In genomic region chr5:157322581-157322980, GRCh38 we compare ENCODE assay signal across 18 cellular contexts. TPM values are rescaled to one million over a fixed set of nuclear protein-coding genes. Genes with fewer than 3 reads are reported as not detected.
A peak's percentile ranks its signal among the peaks of the same experiment; 100 is the strongest.
DNase-seq lines count a peak whose midpoint lies in the region; ATAC-seq and TF ChIP-seq lines count a peak whose summit lies in the region.
"Had no signal": no experiment of that assay in that cellular context is flagged by ENCODE, and none has a peak within 500 bp of the region (broad histone marks: within the 10 kb centered on the region; RNA-seq: fewer than 3 reads in every experiment).

No MANE protein-coding gene starts in this region.

- H3K27ac Mint-ChIP-seq in activated CD8-positive, alpha-beta T cell treated with anti-CD3 and anti-CD28 coated beads for 36 hours = peak overlapping the region; percentile 13
- H3K27ac Mint-ChIP-seq in activated CD8-positive, alpha-beta T cell treated with anti-CD3 and anti-CD28 coated beads, Interleukin-2, amount 10 ng/mL, durations not matched to agents 7 days and 5 days = no peak overlapping the region
- H3K27ac Mint-ChIP-seq in activated naive CD8-positive, alpha-beta T cell = peak overlapping the region; percentile 82
- no peak overlapping the region for H3K27ac Mint-ChIP-seq in activated naive CD8-positive, alpha-beta T cell treated with anti-CD3 and anti-CD28 coated beads, Interleukin-2, amount 50 U/mL, for 24 hours
- peak overlapping the region in 4 of 6 donors; percentile 46 to 68 (median 54) for H3K27ac Mint-ChIP-seq in immature natural killer cell
- H3K27ac Mint-ChIP-seq in stimulated activated memory B cell treated with anti-CD40 and anti-IgM and Interleukin-4, amounts not matched to agents 10 μg/mL and 1 μg/mL and 100 μg/mL, for 72 hours = peak overlapping the region; percentile 3

- POLR2A ChIA-PET in activated CD8-positive, alpha-beta T cell treated with anti-CD3 and anti-CD28 coated beads for 36 hours (lab: Charles Lee) = no interaction called here
- POLR2A ChIA-PET in activated CD8-positive, alpha-beta T cell treated with anti-CD3 and anti-CD28 coated beads, Interleukin-2, amount 10 ng/mL, durations not matched to agents 7 days and 5 days (lab: Charles Lee) = no interaction called here

- no peak for DNase-seq in activated CD8-positive, alpha-beta T cell treated with anti-CD3 and anti-CD28 coated beads for 36 hours
- no peak for DNase-seq in activated CD8-positive, alpha-beta T cell treated with anti-CD3 and anti-CD28 coated beads, Interleukin-2, amount 10 ng/mL, durations not matched to agents 7 days and 5 days
- no peak for DNase-seq in activated naive CD8-positive, alpha-beta T cell treated with anti-CD3 and anti-CD28 coated beads, Interleukin-2, amount 50 U/mL, for 24 hours
- DNase-seq in immature natural killer cell (no peak), GF-D8 (lab: John Stamatoyannopoulos, UW) (no peak)
- DNase-seq in effector CD4-positive, alpha-beta T cell = no peak
- DNase-seq: ACHN, EL, NCI-H1105, NCI-H146, NCI-H2081, NCI-H2171 treated with DMSO at 0.1 percent for 48 hours, NCI-H446, NCI-H526, Peyer's patch had no signal

- H3K27me3 Mint-ChIP-seq in activated CD8-positive, alpha-beta T cell treated with anti-CD3 and anti-CD28 coated beads for 36 hours = no peaks in the 10 kb centered on the region
- H3K27me3 Mint-ChIP-seq in activated CD8-positive, alpha-beta T cell treated with anti-CD3 and anti-CD28 coated beads, Interleukin-2, amount 10 ng/mL, durations not matched to agents 7 days and 5 days (ENCODE audit: low read depth) = no peaks in the 10 kb centered on the region
- H3K27me3 Mint-ChIP-seq in activated naive CD8-positive, alpha-beta T cell = no peaks in the 10 kb centered on the region
- no peaks in the 10 kb centered on the region for H3K27me3 Mint-ChIP-seq in activated naive CD8-positive, alpha-beta T cell treated with anti-CD3 and anti-CD28 coated beads, Interleukin-2, amount 50 U/mL, for 24 hours
- peaks cover 0 to 12% (median 0%) of the 10 kb centered on the region in 3 donors for H3K27me3 Mint-ChIP-seq in immature natural killer cell (ENCODE audit: low read depth in 3 of 3)
- no peaks in the 10 kb centered on the region for H3K27me3 Mint-ChIP-seq in stimulated activated memory B cell treated with anti-CD40 and anti-IgM and Interleukin-4, amounts not matched to agents 10 μg/mL and 1 μg/mL and 100 μg/mL, for 72 hours
- H3K27me3 Mint-ChIP-seq: IgD-negative memory B cell had no signal

- intact Hi-C loops in activated CD8-positive, alpha-beta T cell treated with anti-CD3 and anti-CD28 coated beads for 36 hours (cut with micrococcal nuclease) = loop anchor here (10.0 kb wide), 1 partner anchor 152 kb away; no protein-coding TSS in a partner anchor

- no peaks in the 10 kb centered on the region for H3K9me3 Mint-ChIP-seq in activated CD8-positive, alpha-beta T cell treated with anti-CD3 and anti-CD28 coated beads for 36 hours
- H3K9me3 Mint-ChIP-seq in activated CD8-positive, alpha-beta T cell treated with anti-CD3 and anti-CD28 coated beads, Interleukin-2, amount 10 ng/mL, durations not matched to agents 7 days and 5 days (ENCODE audit: insufficient read depth) = no peaks in the 10 kb centered on the region
- H3K9me3 Mint-ChIP-seq in activated naive CD8-positive, alpha-beta T cell (ENCODE audit: low read depth) = no peaks in the 10 kb centered on the region
- H3K9me3 Mint-ChIP-seq in activated naive CD8-positive, alpha-beta T cell treated with anti-CD3 and anti-CD28 coated beads, Interleukin-2, amount 50 U/mL, for 24 hours = no peaks in the 10 kb centered on the region
- peaks cover 0 to 3% (median 0%) of the 10 kb centered on the region in 6 donors for H3K9me3 Mint-ChIP-seq in immature natural killer cell
- H3K9me3 Mint-ChIP-seq in stimulated activated memory B cell treated with anti-CD40 and anti-IgM and Interleukin-4, amounts not matched to agents 10 μg/mL and 1 μg/mL and 100 μg/mL, for 72 hours = no peaks in the 10 kb centered on the region
- H3K9me3 Mint-ChIP-seq: IgD-negative memory B cell had no signal

- ATAC-seq in activated CD8-positive, alpha-beta T cell treated with anti-CD3 and anti-CD28 coated beads for 36 hours = no peak
- ATAC-seq in activated CD8-positive, alpha-beta T cell treated with anti-CD3 and anti-CD28 coated beads, Interleukin-2, amount 10 ng/mL, durations not matched to agents 7 days and 5 days = no peak
- no peak for ATAC-seq in activated naive CD8-positive, alpha-beta T cell treated with anti-CD3 and anti-CD28 coated beads, Interleukin-2, amount 50 U/mL, for 24 hours
- no peak for ATAC-seq in stimulated activated memory B cell treated with anti-CD40 and anti-IgM and Interleukin-4, amounts not matched to agents 10 μg/mL and 1 μg/mL and 100 μg/mL, for 72 hours

- H3K36me3 Mint-ChIP-seq in activated CD8-positive, alpha-beta T cell treated with anti-CD3 and anti-CD28 coated beads for 36 hours (ENCODE audit: low read depth) = peaks cover 83% of the 10 kb centered on the region
- H3K36me3 Mint-ChIP-seq in activated CD8-positive, alpha-beta T cell treated with anti-CD3 and anti-CD28 coated beads, Interleukin-2, amount 10 ng/mL, durations not matched to agents 7 days and 5 days (ENCODE audit: low read depth) = peaks cover 89% of the 10 kb centered on the region
- H3K36me3 Mint-ChIP-seq in activated naive CD8-positive, alpha-beta T cell = peaks cover 11% of the 10 kb centered on the region
- H3K36me3 Mint-ChIP-seq in activated naive CD8-positive, alpha-beta T cell treated with anti-CD3 and anti-CD28 coated beads, Interleukin-2, amount 50 U/mL, for 24 hours (ENCODE audit: low read depth) = peaks cover 77% of the 10 kb centered on the region
- peaks cover 17 to 73% (median 48%) of the 10 kb centered on the region in 3 donors for H3K36me3 Mint-ChIP-seq in immature natural killer cell
- peaks cover 78% of the 10 kb centered on the region for H3K36me3 Mint-ChIP-seq in stimulated activated memory B cell treated with anti-CD40 and anti-IgM and Interleukin-4, amounts not matched to agents 10 μg/mL and 1 μg/mL and 100 μg/mL, for 72 hours

- TF ChIP-seq CTCF in activated CD8-positive, alpha-beta T cell treated with anti-CD3 and anti-CD28 coated beads for 36 hours (IDR thresholded peaks at IDR 0.05) = no peak

- H3K4me1 Mint-ChIP-seq in activated CD8-positive, alpha-beta T cell treated with anti-CD3 and anti-CD28 coated beads for 36 hours (ENCODE audit: low read depth) = peaks cover 8% of the 10 kb centered on the region
- H3K4me1 Mint-ChIP-seq in activated CD8-positive, alpha-beta T cell treated with anti-CD3 and anti-CD28 coated beads, Interleukin-2, amount 10 ng/mL, durations not matched to agents 7 days and 5 days (ENCODE audit: low read depth) = peaks cover 14% of the 10 kb centered on the region
- H3K4me1 Mint-ChIP-seq in activated naive CD8-positive, alpha-beta T cell (ENCODE audit: low read depth) = peaks cover 13% of the 10 kb centered on the region
- peaks cover 2% of the 10 kb centered on the region for H3K4me1 Mint-ChIP-seq in activated naive CD8-positive, alpha-beta T cell treated with anti-CD3 and anti-CD28 coated beads, Interleukin-2, amount 50 U/mL, for 24 hours
- peaks cover 0 to 11% of the 10 kb centered on the region in 2 donors for H3K4me1 Mint-ChIP-seq in immature natural killer cell
- H3K4me1 Mint-ChIP-seq in stimulated activated memory B cell treated with anti-CD40 and anti-IgM and Interleukin-4, amounts not matched to agents 10 μg/mL and 1 μg/mL and 100 μg/mL, for 72 hours = no peaks in the 10 kb centered on the region

- CTCF ChIA-PET in activated CD8-positive, alpha-beta T cell treated with anti-CD3 and anti-CD28 coated beads for 36 hours (lab: Charles Lee) = interaction anchor here (1.1 to 11.5 kb wide), 3 partner anchors 6 to 40 kb away, joined by 3 to 124 read pairs (median 4); no protein-coding TSS in a partner anchor
- CTCF ChIA-PET in activated CD8-positive, alpha-beta T cell treated with anti-CD3 and anti-CD28 coated beads, Interleukin-2, amount 10 ng/mL, durations not matched to agents 7 days and 5 days (lab: Charles Lee) = interaction anchor here (1.2 to 6.6 kb wide), 3 partner anchors 6 to 421 kb away, joined by 3 to 78 read pairs (median 3); partner anchors contain the start of gene LSM11

- no peak overlapping the region for H3K4me3 Mint-ChIP-seq in activated CD8-positive, alpha-beta T cell treated with anti-CD3 and anti-CD28 coated beads for 36 hours
- H3K4me3 Mint-ChIP-seq in activated CD8-positive, alpha-beta T cell treated with anti-CD3 and anti-CD28 coated beads, Interleukin-2, amount 10 ng/mL, durations not matched to agents 7 days and 5 days = no peak overlapping the region
- no peak overlapping the region for H3K4me3 Mint-ChIP-seq in activated naive CD8-positive, alpha-beta T cell
- H3K4me3 Mint-ChIP-seq in activated naive CD8-positive, alpha-beta T cell treated with anti-CD3 and anti-CD28 coated beads, Interleukin-2, amount 50 U/mL, for 24 hours = no peak overlapping the region
- no peak overlapping the region for H3K4me3 Mint-ChIP-seq in immature natural killer cell
- no peak overlapping the region for H3K4me3 Mint-ChIP-seq in stimulated activated memory B cell treated with anti-CD40 and anti-IgM and Interleukin-4, amounts not matched to agents 10 μg/mL and 1 μg/mL and 100 μg/mL, for 72 hours
- H3K4me3 Mint-ChIP-seq: IgD-negative memory B cell had no signal

RNA-seq across cellular contexts. Expression of gene CYFIP2, which starts 56.7 kb away (rescaled TPM):
- 100 to 1,000 TPM; 350 to 351 TPM for total RNA-seq in activated CD8-positive, alpha-beta T cell treated with anti-CD3 and anti-CD28 coated beads for 36 hours
- 100 to 1,000 TPM; 512 to 516 TPM for total RNA-seq in activated CD8-positive, alpha-beta T cell treated with anti-CD3 and anti-CD28 coated beads, Interleukin-2, amount 10 ng/mL, durations not matched to agents 7 days and 5 days
- 100 to 1,000 TPM; 293 to 667 (median 513) TPM for polyA plus RNA-seq in immature natural killer cell

Comparison
In these comparisons a context has a peak if more than half of its experiments do, and no peak if none do; other contexts are left out.
1. H3K27ac Mint-ChIP-seq: peak in activated CD8-positive, alpha-beta T cell treated with anti-CD3 and anti-CD28 coated beads for 36 hours (single experiment), activated naive CD8-positive, alpha-beta T cell (single experiment), immature natural killer cell (4 of 6) and stimulated activated memory B cell treated with anti-CD40 and anti-IgM and Interleukin-4, amounts not matched to agents 10 μg/mL and 1 μg/mL and 100 μg/mL, for 72 hours (single experiment); none in activated CD8-positive, alpha-beta T cell treated with anti-CD3 and anti-CD28 coated beads, Interleukin-2, amount 10 ng/mL, durations not matched to agents 7 days and 5 days (single experiment) and activated naive CD8-positive, alpha-beta T cell treated with anti-CD3 and anti-CD28 coated beads, Interleukin-2, amount 50 U/mL, for 24 hours (single experiment).